Comparison of ENCODE assay signal across 31 cellular contexts in the genomic region with DNA sequence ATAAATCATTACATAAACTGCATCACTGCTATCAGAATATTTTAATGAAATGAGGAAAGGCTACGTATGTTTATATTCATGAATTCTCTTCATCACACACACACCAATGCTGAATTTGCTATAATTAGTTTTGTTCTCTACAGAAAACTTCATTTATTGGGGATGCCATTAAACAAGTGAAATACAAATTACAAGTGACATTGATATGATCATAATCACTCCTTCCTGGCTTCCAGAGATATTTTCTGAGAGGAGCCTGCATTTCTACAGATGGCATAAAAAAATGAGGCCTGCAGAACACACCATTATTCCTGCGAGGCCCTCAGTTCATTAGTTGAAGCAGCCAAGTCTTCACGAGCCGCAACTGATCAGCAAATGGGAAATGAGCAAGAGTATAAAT.
"Had no signal": no experiment of that assay in that cellular context is flagged by ENCODE, and none has a peak within 500 bp of the region (broad histone marks: within the 10 kb centered on the region; RNA-seq: fewer than 3 reads in every experiment).

No MANE protein-coding gene starts in this region.

- H3K27ac ChIP-seq: adrenal gland, body of pancreas, brain microvascular endothelial cell, breast epithelium, VCaP had no signal

- H3K4me1 ChIP-seq: adrenal gland, body of pancreas, breast epithelium had no signal

- H3K27me3 ChIP-seq: adrenal gland, body of pancreas, brain microvascular endothelial cell, breast epithelium had no signal

- DNase-seq: activated B cell treated with CpG ODN at 0.5 μM for 24 hours; activated CD4-positive, alpha-beta memory T cell treated with anti-CD3 and anti-CD28 coated beads for 36 hours; activated CD4-positive, alpha-beta T cell treated with anti-CD3 and anti-CD28 coated beads for 4 hours; activated CD4-positive, alpha-beta T cell treated with anti-CD3 and anti-CD28 coated beads, Interleukin-2, amount 10 ng/mL, durations not matched to agents 24 days and 14 days; activated CD4-positive, alpha-beta T cell treated with anti-CD3 and anti-CD28 coated beads, Interleukin-2, amount 50 U/mL, for 1 hour; activated CD4-positive, alpha-beta T cell treated with anti-CD3 and anti-CD28 coated beads, Interleukin-2, amount 50 U/mL, for 4 hours; activated CD4-positive, CD25-positive, alpha-beta regulatory T cell treated with anti-CD3 and anti-CD28 coated beads, Interleukin-2, amount 50 U/mL, for 72 hours; activated CD8-positive, alpha-beta memory T cell treated with anti-CD3 and anti-CD28 coated beads, Interleukin-2, amount 50 U/mL, for 4 hours; activated CD8-positive, alpha-beta T cell treated with anti-CD3 and anti-CD28 coated beads for 36 hours; activated effector memory CD4-positive, alpha-beta T cell treated with anti-CD3 and anti-CD28 coated beads, Interleukin-2, amount 50 U/mL, for 16 hours; activated gamma-delta T cell treated with Interleukin-2 at 50 U/mL for 16 hours; activated naive CD4-positive, alpha-beta T cell; activated naive CD4-positive, alpha-beta T cell treated with anti-CD3 and anti-CD28 coated beads for 36 hours; activated naive CD4-positive, alpha-beta T cell treated with anti-CD3 and anti-CD28 coated beads, Interleukin-2, amount 50 U/mL, for 16 hours; activated naive CD8-positive, alpha-beta T cell treated with anti-CD3 and anti-CD28 coated beads for 36 hours; activated T-cell treated with anti-CD3 and anti-CD28 coated beads for 4 hours; activated T-cell treated with anti-CD3 and anti-CD28 coated beads, Interleukin-2, amount 50 U/mL, for 1 hour; activated T-cell treated with anti-CD3 and anti-CD28 coated beads, Interleukin-2, amount 50 U/mL, for 4 hours; activated T-cell treated with anti-CD3 and anti-CD28 coated beads, Interleukin-2, amount 50 U/mL, for 72 hours; adrenal gland; amniotic stem cell; aorta; body of pancreas; brain microvascular endothelial cell; central memory CD4-positive, alpha-beta T cell; T-helper 2 cell; T-helper 9 cell had no signal

- ATAC-seq: activated CD8-positive, alpha-beta T cell treated with anti-CD3 and anti-CD28 coated beads for 36 hours; activated naive CD4-positive, alpha-beta T cell treated with anti-CD3 and anti-CD28 coated beads, Interleukin-2, amount 50 U/mL, for 72 hours; activated T-cell treated with anti-CD3 and anti-CD28 coated beads, Interleukin-2, amount 50 U/mL, for 4 hours; activated T-cell treated with anti-CD3 and anti-CD28 coated beads, Interleukin-2, amount 50 U/mL, for 72 hours; activated T-helper 17 cell treated with anti-CD3 and anti-CD28 coated beads, Interleukin-2, amount 50 U/mL, for 72 hours; body of pancreas had no signal

- H3K36me3 ChIP-seq: adrenal gland, brain microvascular endothelial cell, breast epithelium had no signal

- H3K4me3 ChIP-seq: adrenal gland, body of pancreas, breast epithelium had no signal
